Comparison of ENCODE assay signal across 8 cellular contexts in genomic region chr16:4373909-4374742, GRCh38. TPM values are rescaled to one million over a fixed set of nuclear protein-coding genes. Genes with fewer than 3 reads are reported as not detected.
A peak's percentile ranks its signal among the peaks of the same experiment; 100 is the strongest.
DNase-seq lines count a peak whose midpoint lies in the region; ATAC-seq and TF ChIP-seq lines count a peak whose summit lies in the region.

No MANE protein-coding gene starts in this region.

- H3K36me3 Mint-ChIP-seq in brain, result no peaks in the 10 kb centered on the region
- peaks cover 7% of the 10 kb centered on the region for H3K36me3 Mint-ChIP-seq in stimulated activated effector memory CD8-positive, alpha-beta T cell treated with anti-CD3 and anti-CD28 coated beads, Interleukin-12 subunit alpha, Interleukin-12 subunit beta, amount 100 ng/mL, for 72 hours

- H3K27ac Mint-ChIP-seq in brain, result peak overlapping the region; percentile 75 to 91 (median 83)
- H3K27ac Mint-ChIP-seq in stimulated activated effector memory CD8-positive, alpha-beta T cell treated with anti-CD3 and anti-CD28 coated beads, Interleukin-12 subunit alpha, Interleukin-12 subunit beta, amount 100 ng/mL, for 72 hours, result peak overlapping the region; percentile 60

- ATAC-seq in stimulated activated effector memory CD8-positive, alpha-beta T cell treated with anti-CD3 and anti-CD28 coated beads, Interleukin-12 subunit alpha, Interleukin-12 subunit beta, amount 100 ng/mL, for 72 hours, result no peak
- ATAC-seq in HG03521 (IDR thresholded peaks at IDR 0.05; ENCODE audit: unreplicated experiment) (no peak), GM18502 (IDR thresholded peaks at IDR 0.05; ENCODE audit: poor library complexity, unreplicated experiment) (no peak), HG02885 (IDR thresholded peaks at IDR 0.05; ENCODE audit: poor library complexity, unreplicated experiment) (no peak)

- peak overlapping the region; percentile 79 to 91 (median 82) for H3K4me3 Mint-ChIP-seq in brain
- H3K4me3 Mint-ChIP-seq in stimulated activated effector memory CD8-positive, alpha-beta T cell treated with anti-CD3 and anti-CD28 coated beads, Interleukin-12 subunit alpha, Interleukin-12 subunit beta, amount 100 ng/mL, for 72 hours, result no peak overlapping the region

- no peaks in the 10 kb centered on the region for H3K9me3 Mint-ChIP-seq in brain
- no peaks in the 10 kb centered on the region for H3K9me3 Mint-ChIP-seq in stimulated activated effector memory CD8-positive, alpha-beta T cell treated with anti-CD3 and anti-CD28 coated beads, Interleukin-12 subunit alpha, Interleukin-12 subunit beta, amount 100 ng/mL, for 72 hours

- no peak for TF ChIP-seq CTCF in brain (conservative IDR thresholded peaks at IDR 0.05)

- peaks cover 51% of the 10 kb centered on the region for H3K4me1 Mint-ChIP-seq in brain
- H3K4me1 Mint-ChIP-seq in stimulated activated effector memory CD8-positive, alpha-beta T cell treated with anti-CD3 and anti-CD28 coated beads, Interleukin-12 subunit alpha, Interleukin-12 subunit beta, amount 100 ng/mL, for 72 hours, result peaks cover 43% of the 10 kb centered on the region

- DNase-seq in HPDE6-E6E7 (ENCODE audit: extremely low spot score) (peak; percentile 48), iPS-NIHi7 (ENCODE audit: extremely low spot score) (peak; percentile 66), NCI-H748 (lab: John Stamatoyannopoulos, UW; ENCODE audit: unreplicated experiment) (no peak)
- no peak for DNase-seq in stimulated activated effector memory CD8-positive, alpha-beta T cell treated with anti-CD3 and anti-CD28 coated beads, Interleukin-12 subunit alpha, Interleukin-12 subunit beta, amount 100 ng/mL, for 72 hours (ENCODE audit: low spot score in 2 of 2)

- peaks cover 4% of the 10 kb centered on the region for H3K27me3 Mint-ChIP-seq in brain

RNA-seq across cellular contexts. Expression of gene VASN, which starts 2.5 kb away (rescaled TPM):
- 5.0 TPM for polyA plus RNA-seq in brain (ENCODE audit: insufficient read depth, low read depth, low replicate concordance)

RNA-seq across cellular contexts. Expression of gene PAM16, which starts 23.0 kb away (rescaled TPM):
- polyA plus RNA-seq in brain (ENCODE audit: insufficient read depth, low read depth, low replicate concordance), result 64.4 TPM

RNA-seq across cellular contexts. Expression of gene CORO7, which starts 42.3 kb away (rescaled TPM):
- 87.6 TPM for polyA plus RNA-seq in brain (ENCODE audit: insufficient read depth, low read depth, low replicate concordance)

RNA-seq across cellular contexts. Expression of gene DNAJA3, which starts 51.5 kb away (rescaled TPM):
- polyA plus RNA-seq in brain (ENCODE audit: insufficient read depth, low read depth, low replicate concordance), result 43.8 TPM

RNA-seq across cellular contexts. Expression of gene GLIS2, which starts 58.3 kb away (rescaled TPM):
- polyA plus RNA-seq in brain (ENCODE audit: insufficient read depth, low read depth, low replicate concordance), result 17.2 TPM

Comparison
In these comparisons a context has a peak if more than half of its experiments do, and no peak if none do; other contexts are left out.
1. DNase-seq: peak in HPDE6-E6E7 (single experiment) and iPS-NIHi7 (single experiment); none in stimulated activated effector memory CD8-positive, alpha-beta T cell treated with anti-CD3 and anti-CD28 coated beads, Interleukin-12 subunit alpha, Interleukin-12 subunit beta, amount 100 ng/mL, for 72 hours (0 of 2) and NCI-H748 (single experiment).